ENCODE assay signal across 1 cellular context in genomic region chr20:2760381-2761305, GRCh38.
TF ChIP-seq lines count a peak whose summit lies in the region.

No MANE protein-coding gene starts in this region.

TF ChIP-seq in K562, 482 proteins besides CTCF, POLR2A, EP300 and RAD21:
- TF ChIP-seq TCF3 (CRISPR knock-in tag; IDR thresholded peaks at IDR 0.05): peak; percentile 14; the same call in 1 of the 2 replicates
- no peak for TF ChIP-seq PHTF2 (CRISPR knock-in tag; IDR thresholded peaks at IDR 0.05)
- no peak for TF ChIP-seq PREB (CRISPR knock-in tag; IDR thresholded peaks at IDR 0.05)
